ENCODE assay signal across 21 cellular contexts in the genomic region with DNA sequence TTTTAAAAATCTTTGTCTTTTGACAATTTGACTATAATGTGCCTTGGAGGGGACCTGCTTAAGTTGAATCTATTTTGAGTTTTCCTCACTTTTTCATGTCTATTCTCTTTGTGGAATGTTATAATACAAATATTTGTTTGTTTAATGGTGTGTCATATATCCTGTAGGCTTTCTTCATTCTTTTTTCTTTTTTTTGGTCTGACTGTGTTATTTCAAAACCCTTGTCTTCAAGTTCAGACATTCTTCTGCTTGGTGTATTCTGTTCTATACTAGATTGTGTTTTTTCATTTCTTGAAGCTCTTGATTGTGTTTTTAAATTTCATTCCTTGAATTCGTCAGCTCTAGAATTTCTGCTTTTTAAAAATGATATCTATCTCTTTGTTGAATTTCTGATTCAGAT.
"Had no signal": no experiment of that assay in that cellular context is flagged by ENCODE, and none has a peak within 500 bp of the region (broad histone marks: within the 10 kb centered on the region; RNA-seq: fewer than 3 reads in every experiment).

No MANE protein-coding gene starts in this region.

- H3K4me3 ChIP-seq: ovary, psoas muscle, right lobe of liver, sigmoid colon, suprapubic skin, testis, tibial artery, transverse colon, upper lobe of right lung, uterus had no signal

- H3K79me2 ChIP-seq: parathyroid adenoma had no signal

- DNase-seq: naive thymus-derived CD8-positive, alpha-beta T cell; nucleus accumbens; ovary; psoas muscle; right cardiac atrium; sigmoid colon; stimulated activated CD4-positive, alpha-beta T cell treated with anti-CD3 and anti-CD28 coated beads, Interleukin-2, amount 100 ng/mL, for 48 hours; stimulated activated CD4-positive, alpha-beta T cell treated with anti-CD3 and anti-CD28 coated beads, Interleukin-4, amount 100 ng/mL, for 24 hours; stimulated activated naive CD4-positive, alpha-beta T cell treated with Interleukin-2 at 50 U/mL for 16 hours; substantia nigra; tibial artery; upper lobe of right lung; uterus had no signal

- H3K36me3 ChIP-seq: neutrophil, ovary, right lobe of liver, sigmoid colon, suprapubic skin, tibial artery, transverse colon, upper lobe of right lung, uterus had no signal

- H3K4me1 ChIP-seq: parathyroid adenoma, psoas muscle, right lobe of liver, sigmoid colon, suprapubic skin, testis, tibial artery, transverse colon, upper lobe of right lung, uterus had no signal

- H3K9me3 ChIP-seq: neutrophil, ovary, right lobe of liver, sigmoid colon, suprapubic skin, testis, tibial artery, upper lobe of right lung, uterus had no signal

- H3K27ac ChIP-seq: neutrophil, ovary, parathyroid adenoma, psoas muscle, right lobe of liver, sigmoid colon, suprapubic skin, testis, tibial artery, transverse colon, upper lobe of right lung, uterus had no signal

- FAIRE-seq: small intestine had no signal

- H2AFZ ChIP-seq: parathyroid adenoma had no signal

- H3K9ac ChIP-seq: parathyroid adenoma had no signal

- H3K27me3 ChIP-seq: neutrophil, ovary, right lobe of liver, sigmoid colon, suprapubic skin, testis, tibial artery, transverse colon, upper lobe of right lung, uterus had no signal

- ATAC-seq: naive thymus-derived CD8-positive, alpha-beta T cell; natural killer cell treated with Interleukin-12 subunit alpha and Interleukin-12 subunit beta and Interleukin-15 and Interleukin-18, amount 100 ng/mL, for 72 hours; psoas muscle; right cardiac atrium had no signal
